Comparison of ENCODE assay signal across 13 cellular contexts in the genomic region with DNA sequence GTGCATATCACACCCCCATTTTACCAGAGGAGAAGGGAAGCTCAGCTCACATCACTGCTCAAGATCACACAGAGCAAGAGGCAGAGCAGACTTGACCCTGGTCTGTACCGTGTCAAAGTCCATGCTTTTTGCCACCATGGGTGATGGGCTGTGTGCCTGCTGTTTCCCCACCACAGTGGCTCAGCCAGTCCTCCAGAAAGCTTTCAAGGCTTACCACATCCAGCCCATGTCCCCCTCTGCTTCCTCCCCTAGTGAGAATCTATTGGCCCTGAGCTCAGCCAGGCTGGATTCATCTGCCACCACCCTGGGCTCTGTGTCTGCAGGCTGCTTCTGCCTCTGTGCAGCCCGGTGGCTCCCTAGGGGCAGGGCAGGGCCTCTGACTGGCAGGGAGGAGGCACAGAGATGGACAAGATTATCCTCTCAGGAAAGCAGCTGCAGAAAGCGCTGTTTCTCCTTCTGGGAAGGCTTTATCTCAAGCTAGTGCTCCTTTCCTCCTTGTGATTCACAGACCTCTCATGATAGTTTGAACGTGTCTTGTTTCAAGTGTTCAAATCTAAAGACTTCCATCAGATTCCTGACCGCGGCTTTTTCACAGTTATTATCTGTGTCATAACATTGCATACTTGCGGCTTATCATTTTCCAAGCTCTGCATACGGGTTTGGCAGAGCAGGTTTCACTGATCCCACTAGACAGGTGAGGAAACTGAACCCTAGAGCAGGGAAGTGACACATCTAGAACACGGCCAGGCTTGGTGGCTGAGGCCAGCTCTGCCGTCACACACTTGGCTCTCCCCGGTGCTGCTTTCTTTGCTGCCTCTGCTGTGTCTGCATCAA. TPM values are rescaled to one million over a fixed set of nuclear protein-coding genes. Genes with fewer than 3 reads are reported as not detected.
DNase-seq lines count a peak whose midpoint lies in the region; ATAC-seq, FAIRE-seq and TF ChIP-seq lines count a peak whose summit lies in the region.
"Had no signal": no experiment of that assay in that cellular context is flagged by ENCODE, and none has a peak within 500 bp of the region (broad histone marks: within the 10 kb centered on the region; RNA-seq: fewer than 3 reads in every experiment).

No MANE protein-coding gene starts in this region.

- no peak overlapping the region for H3K9ac ChIP-seq in GM12878 (ENCODE audit: control insufficient read depth, insufficient read depth, low read length)

- SMC1A ChIA-PET in GM12878 (lab: Charles Lee; ENCODE audit: uncharacterized antibody, unreplicated experiment), result interaction anchor here (0.8 to 1.6 kb wide), 5 partner anchors 8 to 196 kb away, joined by 3 to 9 read pairs (median 4); no protein-coding TSS in a partner anchor

- WGBS in GM12878 (ENCODE audit: insufficient coverage, insufficient replicate concordance, low lambda C conversion rate, missing lambda C conversion rate), result 56% methylated on average over 11 of the region's 11 CpGs
- WGBS in mesodermal cell (ENCODE audit: insufficient coverage in 2 of 2), 2 experiments, result 81 to 83% methylated on average over 10 to 11 of the region's 11 CpGs

- H3K27ac ChIP-seq in GM12878 (ENCODE audit: control insufficient read depth, insufficient read depth) (no peak overlapping the region), mesodermal cell (ENCODE audit: low read depth, low read length, severe bottlenecking) (peak overlapping the region; percentile 3), substantia nigra (ENCODE audit: low read depth, low read length, poor library complexity, severe bottlenecking) (no peak overlapping the region)
- H3K27ac ChIP-seq: gastroesophageal sphincter, thoracic aorta had no signal

- H3K79me2 ChIP-seq in GM12878 (ENCODE audit: control insufficient read depth, insufficient read depth, low read length), result no peaks in the 10 kb centered on the region

- no peak for TF ChIP-seq POLR2A in GM12878 (IDR thresholded peaks at IDR 0.05; ENCODE audit: low read depth, low read length)

- DNase-seq in CMK (ENCODE audit: low read depth), result peak; percentile 46
- peak; percentile 90 for DNase-seq in LHCN-M2 (ENCODE audit: low read depth)
- no peak for DNase-seq in GM12878 (ENCODE audit: low read depth, low spot score)
- no peak for DNase-seq in activated T-cell treated with anti-CD3 and anti-CD28 coated beads for 4 hours
- no peak for DNase-seq in middle frontal gyrus (ENCODE audit: extremely low spot score, low spot score)
- no peak for DNase-seq in substantia nigra (lab: John Stamatoyannopoulos, UW)
- DNase-seq in activated naive CD4-positive, alpha-beta T cell (lab: John Stamatoyannopoulos, UW), result no peak
- DNase-seq: activated CD4-positive, alpha-beta memory T cell treated with anti-CD3 and anti-CD28 coated beads for 36 hours; SHP77 had no signal

- intact Hi-C loops in GM12878 (cut with micrococcal nuclease; ENCODE audit: unreplicated experiment), result no loop called here

- H3K4me3 ChIP-seq in GM12878 (no peak overlapping the region), mesodermal cell (ENCODE audit: extremely low read depth, insufficient read depth, low read length, poor library complexity, severe bottlenecking) (no peak overlapping the region)
- H3K4me3 ChIP-seq: gastroesophageal sphincter, thoracic aorta had no signal

- H3K4me1 ChIP-seq in GM12878 (ENCODE audit: control insufficient read depth, insufficient read depth, low read length), result no peaks in the 10 kb centered on the region
- peaks cover 21% of the 10 kb centered on the region for H3K4me1 ChIP-seq in mesodermal cell (ENCODE audit: control insufficient read depth, insufficient read depth, low read length, poor library complexity, severe bottlenecking)
- H3K4me1 ChIP-seq: gastroesophageal sphincter had no signal

- H3K9me3 ChIP-seq in GM12878 (replicated peaks; ENCODE audit: control insufficient read depth, insufficient read depth, low read length) (no peaks in the 10 kb centered on the region), mesodermal cell (ENCODE audit: control insufficient read depth, low read length) (no peaks in the 10 kb centered on the region)
- H3K9me3 ChIP-seq: gastroesophageal sphincter, thoracic aorta had no signal

- no peaks in the 10 kb centered on the region for H4K20me1 ChIP-seq in GM12878 (ENCODE audit: control insufficient read depth, insufficient read depth)

- CTCF ChIA-PET in GM12878 (lab: Yijun Ruan, JAX), result interaction anchor here (1.0 to 3.6 kb wide), 6 partner anchors 10 to 266 kb away, joined by 3 to 13 read pairs (median 6); no protein-coding TSS in a partner anchor

- no TSS peak for BruUV-seq in GM12878 (replicated peaks; lab: Mats Ljungman, UMichigan)

- peak; percentile 40 for ATAC-seq in GM12878
- ATAC-seq: gastroesophageal sphincter had no signal

- no peak for TF ChIP-seq RAD21 in GM12878 (IDR thresholded peaks at IDR 0.05; ENCODE audit: insufficient read depth, low read depth, low read length)

- TF ChIP-seq CTCF in GM12878 (IDR thresholded peaks at IDR 0.05 in 2 of 3, conservative IDR thresholded peaks at IDR 0.05 in 1 of 3; ENCODE audit: control insufficient read depth in 2 of 3, extremely low read depth in 1 of 3, insufficient read depth in 1 of 3, low read depth in 3 of 3, low read length in 3 of 3), result no peak

- in situ Hi-C loops in GM12878 (cut with MboI), result no loop called here

- no peak overlapping the region for H2AFZ ChIP-seq in GM12878 (ENCODE audit: control insufficient read depth, low read depth, low read length)

- no peak for FAIRE-seq in GM12878 (lab: Jason Lieb, UNC)
- FAIRE-seq: GM18507 had no signal

- no peaks in the 10 kb centered on the region for H3K27me3 ChIP-seq in GM12878 (replicated peaks in 1 of 2; ENCODE audit: control insufficient read depth in 2 of 2, insufficient read depth in 2 of 2, low read length in 1 of 2)
- H3K27me3 ChIP-seq: gastroesophageal sphincter had no signal

- H3K36me3 ChIP-seq in GM12878 (ENCODE audit: control insufficient read depth in 2 of 2, insufficient read depth in 2 of 2, low read length in 1 of 2) (no peaks in the 10 kb centered on the region), mesodermal cell (ENCODE audit: control insufficient read depth, insufficient read depth, low read length) (no peaks in the 10 kb centered on the region)
- H3K36me3 ChIP-seq: gastroesophageal sphincter, thoracic aorta had no signal

- TF ChIP-seq EP300 in GM12878 (IDR thresholded peaks at IDR 0.05; ENCODE audit: borderline replicate concordance in 1 of 2, control insufficient read depth in 1 of 2, low read depth in 2 of 2, low read length in 2 of 2), result no peak

- RAD21 ChIA-PET in GM12878 (lab: Charles Lee; ENCODE audit: unreplicated experiment), result interaction anchor here (1.0 to 1.5 kb wide), 4 partner anchors 22 to 93 kb away, joined by 3 to 7 read pairs (median 4); a partner anchor contains a TSS

- H3K4me2 ChIP-seq in GM12878 (ENCODE audit: control insufficient read depth, insufficient read depth), result no peak overlapping the region

- POLR2A ChIA-PET in GM12878 (lab: Charles Lee), result interaction anchor here (0.8 to 2.5 kb wide), 7 partner anchors 10 to 77 kb away, joined by 3 to 10 read pairs (median 3); a partner anchor contains a TSS

TF ChIP-seq in GM12878, 131 proteins besides CTCF, POLR2A, EP300 and RAD21 (continues in another document):
- TF ChIP-seq, protein P1, sequence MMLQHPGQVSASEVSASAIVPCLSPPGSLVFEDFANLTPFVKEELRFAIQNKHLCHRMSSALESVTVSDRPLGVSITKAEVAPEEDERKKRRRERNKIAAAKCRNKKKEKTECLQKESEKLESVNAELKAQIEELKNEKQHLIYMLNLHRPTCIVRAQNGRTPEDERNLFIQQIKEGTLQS (IDR thresholded peaks at IDR 0.05; ENCODE audit: borderline replicate concordance, extremely low read depth, low read depth, low read length), result no peak

RNA-seq across cellular contexts. Expression of a gene that starts 37.4 kb away (rescaled TPM):
- total RNA-seq in LHCN-M2 (2014; rRNA removed), result 323 and 326 TPM in 2 replicates
- 63.4 TPM for polyA plus RNA-seq in LHCN-M2 (2012)
- 183 and 202 TPM in 2 replicates for total RNA-seq in GM12878 (2013; cell fraction: nucleolus; rRNA removed)
- total RNA-seq in GM12878 (2014; rRNA removed), result 23.2 and 26.8 TPM in 2 replicates
- 11.1 and 11.4 TPM in 2 replicates for total RNA-seq in GM12878 (2014; rRNA removed; fragmentation: Illumina TruSeq; extraction: Trizol)
- total RNA-seq in GM12878 (2021), result 24.5 and 29.5 TPM in 2 replicates
- 53.3 TPM for polyA plus RNA-seq in GM12878 (2011; ENCODE audit: low read depth)
- 86.0 and 140 TPM in 2 replicates for polyA plus RNA-seq in GM12878 (2011; rRNA removed)
- polyA plus RNA-seq in GM12878 (2011; cell fraction: cytosol; rRNA removed), result 139 and 149 TPM in 2 replicates
- 331 and 548 TPM in 2 replicates for polyA plus RNA-seq in GM12878 (2011; cell fraction: nucleus; rRNA removed)
- polyA plus RNA-seq in GM12878 (2012), result 77.6 and 104 TPM in 2 replicates
- polyA plus RNA-seq in GM12878 (2014; fragmentation: Illumina TruSeq; extraction: Trizol), result 18.1 and 22.4 TPM in 2 replicates
- 1 to 10 TPM; 2.9 to 4.3 TPM for polyA plus RNA-seq in GM12878 (2014; fragmentation: Nextera tagmentation; extraction: Ambion mirVana)
- polyA plus RNA-seq in GM12878 (2014; rRNA removed), result 25.6 and 27.2 TPM in 2 replicates
- 1 to 10 TPM in 1 of 2 experiments, under 1 TPM in 1; 0.96 to 1.3 TPM for polyA plus RNA-seq in GM12878 (2016; fragmentation: Nextera tagmentation; extraction: Ambion mirVana)
- 232 and 237 TPM in 2 replicates for polyA minus RNA-seq in GM12878 (2011; rRNA and poly(A)+ RNA removed)
- polyA minus RNA-seq in GM12878 (2011; cell fraction: cytosol; rRNA and poly(A)+ RNA removed), result 38.4 and 39.6 TPM in 2 replicates
- polyA minus RNA-seq in GM12878 (2011; cell fraction: nucleus; rRNA and poly(A)+ RNA removed), result 127 and 145 TPM in 2 replicates
- polyA plus RNA-seq in mesodermal cell (2013, experiment 1 of 2), result 43.2 TPM
- 48.8 TPM for polyA plus RNA-seq in mesodermal cell (2013, experiment 2 of 2)

Comparison
In these comparisons a context has a peak if more than half of its experiments do, and no peak if none do; other contexts are left out.
1. DNase-seq: peak in CMK (single experiment) and LHCN-M2 (single experiment); none in GM12878 (single experiment), activated T-cell treated with anti-CD3 and anti-CD28 coated beads for 4 hours (single experiment), middle frontal gyrus (single experiment), substantia nigra (0 of 49) and activated naive CD4-positive, alpha-beta T cell (0 of 4).